ENCODE assay signal across 22 cellular contexts in genomic region chr7:24580283-24580946, GRCh38. TPM values are rescaled to one million over a fixed set of nuclear protein-coding genes. Genes with fewer than 3 reads are reported as not detected.
A peak's percentile ranks its signal among the peaks of the same experiment; 100 is the strongest.
DNase-seq lines count a peak whose midpoint lies in the region; ATAC-seq and TF ChIP-seq lines count a peak whose summit lies in the region.
"Had no signal": no experiment of that assay in that cellular context is flagged by ENCODE, and none has a peak within 500 bp of the region (broad histone marks: within the 10 kb centered on the region; RNA-seq: fewer than 3 reads in every experiment).

No MANE protein-coding gene starts in this region.

- H3K27me3 Mint-ChIP-seq in activated T-cell treated with anti-CD3 and anti-CD28 coated beads, Interleukin-2, amount 50 U/mL, for 4 hours (ENCODE audit: low read depth) = no peaks in the 10 kb centered on the region
- H3K27me3 Mint-ChIP-seq in nephron progenitor cell (ENCODE audit: low read depth, poor library complexity) = no peaks in the 10 kb centered on the region

- peaks cover 32% of the 10 kb centered on the region for H3K4me1 Mint-ChIP-seq in activated T-cell treated with anti-CD3 and anti-CD28 coated beads, Interleukin-2, amount 50 U/mL, for 4 hours (ENCODE audit: low read depth)
- H3K4me1 Mint-ChIP-seq in nephron progenitor cell = peaks cover 36% of the 10 kb centered on the region

- no peaks in the 10 kb centered on the region for H3K9me3 Mint-ChIP-seq in activated T-cell treated with anti-CD3 and anti-CD28 coated beads, Interleukin-2, amount 50 U/mL, for 4 hours
- H3K9me3 Mint-ChIP-seq in nephron progenitor cell = peaks cover 29% of the 10 kb centered on the region
- H3K9me3 Mint-ChIP-seq: mesothelial cell of epicardium had no signal

- TF ChIP-seq CTCF in nephron progenitor cell (IDR thresholded peaks at IDR 0.05) = no peak

- H3K27ac Mint-ChIP-seq in nephron progenitor cell = no peak overlapping the region
- H3K27ac Mint-ChIP-seq: mesothelial cell of epicardium, neural progenitor cell, T-helper 17 cell had no signal

- H3K4me3 Mint-ChIP-seq in activated T-cell treated with anti-CD3 and anti-CD28 coated beads, Interleukin-2, amount 50 U/mL, for 4 hours = no peak overlapping the region
- H3K4me3 Mint-ChIP-seq in nephron progenitor cell = no peak overlapping the region
- H3K4me3 Mint-ChIP-seq: mesothelial cell of epicardium, neural progenitor cell, T-helper 17 cell had no signal

- peak; percentile 14 for DNase-seq in SIG-M5 treated with dmso at 0.1 percent for 504 hours (lab: John Stamatoyannopoulos, UW; ENCODE audit: unreplicated experiment)
- no peak for DNase-seq in SIG-M5 (lab: John Stamatoyannopoulos, UW)
- DNase-seq in NCI-H69 (lab: John Stamatoyannopoulos, UW) = peak; percentile 55
- DNase-seq in NCI-H2227 treated with DMSO at 0.1 percent for 48 hours (lab: John Stamatoyannopoulos, UW) = no peak
- no peak for DNase-seq in activated T-cell treated with anti-CD3 and anti-CD28 coated beads, Interleukin-2, amount 50 U/mL, for 4 hours
- DNase-seq in nephron progenitor cell = no peak
- DNase-seq: activated CD4-positive, CD25-positive, alpha-beta regulatory T cell; activated CD8-positive, alpha-beta memory T cell treated with anti-CD3 and anti-CD28 coated beads for 24 hours; C1 segment of cervical spinal cord; effector CD4-positive, alpha-beta T cell; hypothalamus; left cardiac atrium; NCI-H1092; NCI-H2171 treated with DMSO at 0.1 percent for 48 hours; Right ventricle myocardium superior; stimulated activated naive CD8-positive, alpha-beta T cell treated with anti-CD3 and anti-CD28 coated beads, Interleukin-15, Interleukin-2, amounts not matched to agents 100 U/mL and 50 U/mL, for 24 hours; T-helper 17 cell; transverse colon had no signal

- H3K36me3 Mint-ChIP-seq in activated T-cell treated with anti-CD3 and anti-CD28 coated beads, Interleukin-2, amount 50 U/mL, for 4 hours (ENCODE audit: insufficient read depth) = no peaks in the 10 kb centered on the region
- H3K36me3 Mint-ChIP-seq in nephron progenitor cell (ENCODE audit: low read depth) = peaks cover 36% of the 10 kb centered on the region
- H3K36me3 Mint-ChIP-seq: mesothelial cell of epicardium had no signal

- peak; percentile 77 for ATAC-seq in esophagus mucosa
- no peak for ATAC-seq in HG03378 (IDR thresholded peaks at IDR 0.05; ENCODE audit: unreplicated experiment)
- ATAC-seq in activated T-cell treated with anti-CD3 and anti-CD28 coated beads, Interleukin-2, amount 50 U/mL, for 4 hours = no peak
- ATAC-seq: left cardiac atrium; stimulated activated naive CD8-positive, alpha-beta T cell treated with anti-CD3 and anti-CD28 coated beads, Interleukin-15, Interleukin-2, amounts not matched to agents 100 U/mL and 50 U/mL, for 24 hours; T-helper 17 cell had no signal

RNA-seq across cellular contexts. Expression of gene PALS2, which starts 7.2 kb away (rescaled TPM):
- total RNA-seq in esophagus mucosa = 12.8 TPM
- total RNA-seq in activated T-cell treated with anti-CD3 and anti-CD28 coated beads, Interleukin-2, amount 50 U/mL, for 4 hours = 10 to 100 TPM; 38.3 to 47.4 (median 46.4) TPM

Comparison
In these comparisons a context has a peak if more than half of its experiments do, and no peak if none do; other contexts are left out.
1. DNase-seq: peak in SIG-M5 treated with dmso at 0.1 percent for 504 hours (single experiment) and NCI-H69 (single experiment); none in SIG-M5 (single experiment), NCI-H2227 treated with DMSO at 0.1 percent for 48 hours (single experiment), activated T-cell treated with anti-CD3 and anti-CD28 coated beads, Interleukin-2, amount 50 U/mL, for 4 hours (single experiment) and nephron progenitor cell (single experiment).